In the genomic region with DNA sequence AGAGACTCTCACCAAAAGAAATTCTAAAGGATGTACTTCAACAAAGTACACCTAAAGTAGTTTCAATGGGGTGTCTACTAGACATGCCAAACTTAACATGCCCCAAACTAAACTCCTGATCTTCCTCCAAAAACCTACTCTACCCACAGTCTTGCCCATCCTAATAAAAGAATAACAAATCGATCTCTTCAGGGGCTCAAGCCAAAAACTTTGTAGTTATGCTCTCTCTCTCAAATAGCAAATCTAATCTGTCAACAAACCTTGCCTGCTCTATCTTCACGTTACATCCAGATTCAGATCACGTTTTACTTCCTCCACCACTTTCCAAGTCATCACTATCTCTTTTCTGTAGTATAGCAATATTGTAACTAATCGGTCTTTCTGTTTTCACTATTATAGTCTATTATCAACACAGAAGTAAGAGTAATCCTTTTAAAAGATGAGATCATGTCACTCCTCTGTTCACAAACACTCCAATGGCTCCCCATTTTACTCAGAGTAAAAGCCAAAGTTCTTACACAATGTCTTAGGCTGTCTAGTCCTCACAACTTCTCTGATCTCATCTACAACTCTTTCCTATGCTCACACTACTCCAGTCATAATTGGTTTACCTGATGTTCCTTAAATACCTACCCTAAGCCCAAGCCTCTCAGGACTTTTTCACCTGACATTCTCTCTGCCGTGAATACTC, we compare ENCODE assay signal across 11 cellular contexts.
DNase-seq lines count a peak whose midpoint lies in the region; ATAC-seq, FAIRE-seq and TF ChIP-seq lines count a peak whose summit lies in the region.
"Had no signal": no experiment of that assay in that cellular context is flagged by ENCODE, and none has a peak within 500 bp of the region (broad histone marks: within the 10 kb centered on the region; RNA-seq: fewer than 3 reads in every experiment).

No MANE protein-coding gene starts in this region.

- DNase-seq in GM19239 (ENCODE audit: insufficient read length, low spot score) (no peak), SJSA1 (ENCODE audit: low read depth in 1 of 2, low spot score in 2 of 2) (no peak), sigmoid colon (no peak), cerebellar nuclear complex (lab: John Stamatoyannopoulos, UW) (no peak), medulla oblongata (ENCODE audit: extremely low spot score) (no peak)
- DNase-seq: activated CD4-positive, alpha-beta T cell treated with anti-CD3 and anti-CD28 coated beads, Interleukin-2, amount 50 U/mL, for 4 hours; NCI-H1436 treated with DMSO at 0.1 percent for 48 hours; stomach had no signal

- H3K4me3 ChIP-seq in SJSA1 (no peak overlapping the region), gastroesophageal sphincter (no peak overlapping the region), sigmoid colon (no peak overlapping the region)
- H3K4me3 ChIP-seq: stomach had no signal

- no peaks in the 10 kb centered on the region for H3K27me3 ChIP-seq in SJSA1 (replicated peaks)
- H3K27me3 ChIP-seq in gastroesophageal sphincter: no peaks in the 10 kb centered on the region
- H3K27me3 ChIP-seq in sigmoid colon: no peaks in the 10 kb centered on the region
- H3K27me3 ChIP-seq: stomach had no signal

- no peak for TF ChIP-seq POLR2A in gastroesophageal sphincter (IDR thresholded peaks at IDR 0.05)
- TF ChIP-seq POLR2A in sigmoid colon (IDR thresholded peaks at IDR 0.05): no peak

- peak; percentile 11 for FAIRE-seq in GM19239 (lab: Jason Lieb, UNC)

- H3K4me1 ChIP-seq in SJSA1 (replicated peaks): peaks cover 58% of the 10 kb centered on the region
- peaks cover 20 to 69% (median 34%) of the 10 kb centered on the region in 3 donors for H3K4me1 ChIP-seq in gastroesophageal sphincter
- H3K4me1 ChIP-seq in sigmoid colon: peaks cover 0 to 75% (median 67%) of the 10 kb centered on the region in 4 donors

- WGBS in gastroesophageal sphincter (ENCODE audit: low coverage in 1 of 2), 2 donors: 43 to 70% methylated on average over 4 to 5 of the region's 5 CpGs
- 70 to 79% methylated on average over 5 of the region's 5 CpGs for WGBS in sigmoid colon, 2 donors

- ATAC-seq in gastroesophageal sphincter (peak; percentile 57), GM19035 (IDR thresholded peaks at IDR 0.05; ENCODE audit: unreplicated experiment) (no peak), GM21381 (IDR thresholded peaks at IDR 0.05; ENCODE audit: unreplicated experiment) (no peak)

- H3K27ac ChIP-seq in SJSA1 (0 out of 2 replicates have a peak overlapping the region, but pooled peaks have one; percentile 6), gastroesophageal sphincter (peak overlapping the region; percentile 74 to 96 (median 77)), sigmoid colon (peak overlapping the region; percentile 63 to 83 (median 82))

- TF ChIP-seq EP300 in gastroesophageal sphincter (IDR thresholded peaks at IDR 0.05): no peak
- no peak for TF ChIP-seq EP300 in sigmoid colon (IDR thresholded peaks at IDR 0.05)

- peaks cover 12% of the 10 kb centered on the region for H3K36me3 ChIP-seq in SJSA1
- H3K36me3 ChIP-seq in gastroesophageal sphincter: no peaks in the 10 kb centered on the region
- H3K36me3 ChIP-seq in sigmoid colon: no peaks in the 10 kb centered on the region

- TF ChIP-seq CTCF in gastroesophageal sphincter (IDR thresholded peaks at IDR 0.05): no peak
- no peak for TF ChIP-seq CTCF in sigmoid colon (IDR thresholded peaks at IDR 0.05)

- H3K9me3 ChIP-seq in SJSA1 (replicated peaks): no peaks in the 10 kb centered on the region
- no peaks in the 10 kb centered on the region for H3K9me3 ChIP-seq in gastroesophageal sphincter
- no peaks in the 10 kb centered on the region for H3K9me3 ChIP-seq in sigmoid colon
- H3K9me3 ChIP-seq: stomach had no signal

- intact Hi-C loops in sigmoid colon (cut with DNase I): no loop called here

Comparison
In these comparisons a context has a peak if more than half of its experiments do, and no peak if none do; other contexts are left out.
1. H3K27ac ChIP-seq: peak in every context shown above with its lines; median percentile 82 in sigmoid colon; 77 in gastroesophageal sphincter; 6 in SJSA1.